In the genomic region with DNA sequence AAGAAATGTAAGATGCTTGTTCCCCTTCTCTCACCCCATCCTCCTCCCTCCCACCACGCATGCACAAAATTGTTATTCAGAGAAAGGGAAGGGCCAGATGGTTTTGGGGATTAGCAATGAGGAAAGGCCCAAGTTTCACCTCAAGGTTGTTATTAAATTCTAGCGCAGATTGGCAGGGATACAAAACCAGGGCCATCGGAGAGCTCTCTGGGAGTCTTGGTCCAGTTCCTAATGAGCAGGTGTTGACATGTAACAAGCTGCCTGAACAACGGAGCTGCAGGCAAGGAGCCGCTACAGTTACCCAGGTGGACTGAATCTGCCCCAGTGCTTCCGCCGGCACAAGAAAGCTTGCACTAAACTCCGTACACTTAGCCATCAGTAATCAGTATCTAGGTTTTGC, we compare ENCODE assay signal across 14 cellular contexts. TPM values are rescaled to one million over a fixed set of nuclear protein-coding genes. Genes with fewer than 3 reads are reported as not detected.
DNase-seq lines count a peak whose midpoint lies in the region; ATAC-seq, FAIRE-seq and TF ChIP-seq lines count a peak whose summit lies in the region.
"Had no signal": no experiment of that assay in that cellular context is flagged by ENCODE, and none has a peak within 500 bp of the region (broad histone marks: within the 10 kb centered on the region; RNA-seq: fewer than 3 reads in every experiment).

No MANE protein-coding gene starts in this region.

- H4K5ac ChIP-seq in IMR-90 (ENCODE audit: low read depth, low read length): no peak overlapping the region

- TF ChIP-seq CTCF in IMR-90 (conservative IDR thresholded peaks at IDR 0.05; ENCODE audit: low read depth, low read length) (no peak), WERI-Rb-1 (IDR thresholded peaks at IDR 0.05; ENCODE audit: low read depth, low read length) (no peak), testis (IDR thresholded peaks at IDR 0.05) (no peak), kidney (IDR thresholded peaks at IDR 0.05; ENCODE audit: borderline replicate concordance, extremely low read depth, insufficient read depth) (no peak)

- H2BK120ac ChIP-seq in IMR-90 (ENCODE audit: low read depth, low read length): 0 out of 2 replicates have a peak overlapping the region, but pooled peaks have one; percentile 13
- no peak overlapping the region for H2BK120ac ChIP-seq in trophoblast cell (ENCODE audit: insufficient read depth, low read length, poor library complexity)

- no peak for DNase-seq in IMR-90
- DNase-seq in NCI-H2171 treated with DMSO at 0.1 percent for 48 hours (lab: John Stamatoyannopoulos, UW): peak; percentile 91
- DNase-seq in WERI-Rb-1: peak; percentile 33
- no peak for DNase-seq in trophoblast cell
- no peak for DNase-seq in testis
- DNase-seq in kidney: no peak
- DNase-seq in RCC 7860 (ENCODE audit: low spot score): no peak
- DNase-seq: activated gamma-delta T cell treated with Interleukin-2 at 50 U/mL for 16 hours; CD8-positive, alpha-beta memory T cell; head of caudate nucleus; NCI-H510A; nucleus accumbens; SIG-M5 had no signal

- no peaks in the 10 kb centered on the region for H4K20me1 ChIP-seq in IMR-90 (ENCODE audit: insufficient read depth, low read length)

- no peaks in the 10 kb centered on the region for H3K36me3 ChIP-seq in IMR-90 (ENCODE audit: control insufficient read depth, insufficient read depth, low read length)
- H3K36me3 ChIP-seq in WERI-Rb-1: no peaks in the 10 kb centered on the region
- no peaks in the 10 kb centered on the region for H3K36me3 ChIP-seq in trophoblast cell (ENCODE audit: control insufficient read depth in 1 of 2, insufficient read depth in 2 of 2, low read length in 2 of 2)
- no peaks in the 10 kb centered on the region for H3K36me3 ChIP-seq in testis (ENCODE audit: low read depth, missing control alignments)
- no peaks in the 10 kb centered on the region for H3K36me3 ChIP-seq in kidney (ENCODE audit: control insufficient read depth in 1 of 2, insufficient read depth in 2 of 2, low read length in 2 of 2)
- H3K36me3 ChIP-seq: suprapubic skin had no signal

- H3K4me3 ChIP-seq in IMR-90 (ENCODE audit: insufficient read depth, low read depth, low read length): no peak overlapping the region
- H3K4me3 ChIP-seq in WERI-Rb-1 (ENCODE audit: low read depth, low read length): no peak overlapping the region
- H3K4me3 ChIP-seq in trophoblast cell (ENCODE audit: low read depth, low read length): no peak overlapping the region
- H3K4me3 ChIP-seq in testis: no peak overlapping the region
- H3K4me3 ChIP-seq in kidney (ENCODE audit: low read length in 2 of 2): no peak overlapping the region
- H3K4me3 ChIP-seq: suprapubic skin had no signal

- dilution Hi-C loops in IMR-90 (cut with HindIII; ENCODE audit: low sequenced_read_pairs, unreplicated experiment): no loop called here

- no peak for TF ChIP-seq RAD21 in IMR-90 (IDR thresholded peaks at IDR 0.05; ENCODE audit: low read length)

- H4K8ac ChIP-seq in IMR-90 (ENCODE audit: low read depth in 2 of 2, low read length in 2 of 2) (no peak overlapping the region), trophoblast cell (ENCODE audit: low read depth, low read length) (no peak overlapping the region)

- TF ChIP-seq POLR2A in IMR-90 (IDR thresholded peaks at IDR 0.05; ENCODE audit: low read depth, low read length) (no peak), testis (IDR thresholded peaks at IDR 0.05) (no peak)

- FAIRE-seq in kidney (lab: Jason Lieb, UNC): no peak
- FAIRE-seq in RCC 7860 (lab: Jason Lieb, UNC): no peak

- H3K4me2 ChIP-seq in IMR-90 (ENCODE audit: low read depth, low read length) (no peak overlapping the region), trophoblast cell (ENCODE audit: low read length) (no peak overlapping the region)

- no peak overlapping the region for H3K4ac ChIP-seq in IMR-90 (ENCODE audit: low read depth, low read length)
- H3K4ac ChIP-seq in trophoblast cell (ENCODE audit: low read depth, low read length): no peak overlapping the region

- H3K4me1 ChIP-seq in IMR-90 (ENCODE audit: control insufficient read depth, insufficient read depth, low read length) (peaks cover 4% of the 10 kb centered on the region), trophoblast cell (ENCODE audit: control insufficient read depth in 1 of 2, insufficient read depth in 2 of 2, low read length in 2 of 2) (peaks cover 3 to 4% of the 10 kb centered on the region in 2 experiments), testis (no peaks in the 10 kb centered on the region), kidney (ENCODE audit: control insufficient read depth in 1 of 2, insufficient read depth in 1 of 2, low read depth in 1 of 2, low read length in 2 of 2) (no peaks in the 10 kb centered on the region)

- intact Hi-C loops in IMR-90 (cut with micrococcal nuclease) (no loop called here), testis (cut with DNase I; ENCODE audit: low total_unique reads) (no loop called here), kidney (cut with DNase I) (no loop called here)

- CTCF ChIA-PET in IMR-90 (lab: Yijun Ruan, JAX): interaction anchor here (0.7 kb wide), 1 partner anchor 11 kb away, joined by 3 read pairs; no protein-coding TSS in a partner anchor

- H2BK20ac ChIP-seq in IMR-90 (ENCODE audit: low read depth, low read length): no peak overlapping the region

- no peak overlapping the region for H4K12ac ChIP-seq in trophoblast cell (ENCODE audit: low read depth, low read length)

- no peak overlapping the region for H2BK15ac ChIP-seq in IMR-90 (ENCODE audit: low read depth, low read length)

- ATAC-seq in IMR-90 (ENCODE audit: low read depth): no peak

- WGBS in IMR-90 (ENCODE audit: extremely low coverage in 2 of 2, insufficient read length in 1 of 2), 2 experiments: 38% methylated on average over 3 of the region's 8 CpGs; no CpG with 5 or more reads in 1 of the 2 experiments
- WGBS in trophoblast cell (ENCODE audit: extremely low coverage, insufficient coverage, insufficient read length): no CpG with 5 or more reads among the region's 8 CpGs
- WGBS in testis, 2 donors: 47 to 52% methylated on average over 8 of the region's 8 CpGs

- H3K79me1 ChIP-seq in IMR-90 (ENCODE audit: low read depth in 1 of 2, low read length in 2 of 2) (no peaks in the 10 kb centered on the region), trophoblast cell (ENCODE audit: low read length) (no peaks in the 10 kb centered on the region)

- POLR2A ChIA-PET in IMR-90 (lab: Charles Lee; ENCODE audit: unreplicated experiment): no interaction called here

- in situ Hi-C loops in IMR-90 (cut with MboI; ENCODE audit: low sequenced_read_pairs): no loop called here

- H3K14ac ChIP-seq in IMR-90 (replicated peaks; ENCODE audit: low read depth, low read length): no peak overlapping the region
- H3K14ac ChIP-seq in trophoblast cell (ENCODE audit: low read length): no peak overlapping the region

- H3K27ac ChIP-seq in IMR-90 (ENCODE audit: insufficient read depth, low read length): no peak overlapping the region
- no peak overlapping the region for H3K27ac ChIP-seq in WERI-Rb-1
- H3K27ac ChIP-seq in trophoblast cell (ENCODE audit: low read depth, low read length): no peak overlapping the region
- no peak overlapping the region for H3K27ac ChIP-seq in testis
- no peak overlapping the region for H3K27ac ChIP-seq in kidney (ENCODE audit: low read depth in 2 of 2, low read length in 2 of 2)
- H3K27ac ChIP-seq: suprapubic skin had no signal

- H4K91ac ChIP-seq in IMR-90 (ENCODE audit: insufficient read depth, low read depth, low read length) (no peak overlapping the region), trophoblast cell (ENCODE audit: low read depth, low read length) (no peak overlapping the region)

- H3K23ac ChIP-seq in IMR-90 (ENCODE audit: low read depth, low read length) (no peak overlapping the region), trophoblast cell (ENCODE audit: low read length) (no peak overlapping the region)

- H2AFZ ChIP-seq in IMR-90 (replicated peaks; ENCODE audit: low read length, poor library complexity) (peak overlapping the region; percentile 68), trophoblast cell (ENCODE audit: insufficient read depth, low read length, poor library complexity) (peak overlapping the region; percentile 28)

- BruUV-seq in IMR-90 (replicated peaks; lab: Mats Ljungman, UMichigan): no TSS peak

- H3K9me3 ChIP-seq in IMR-90 (ENCODE audit: control insufficient read depth, insufficient read depth, low read length) (peaks cover 3% of the 10 kb centered on the region), WERI-Rb-1 (ENCODE audit: severe bottlenecking) (no peaks in the 10 kb centered on the region), trophoblast cell (ENCODE audit: insufficient read depth, low read depth, low read length) (no peaks in the 10 kb centered on the region), testis (no peaks in the 10 kb centered on the region), kidney (ENCODE audit: control insufficient read depth in 1 of 2, low read length in 2 of 2) (no peaks in the 10 kb centered on the region)
- H3K9me3 ChIP-seq: suprapubic skin had no signal

- no peak overlapping the region for H3K56ac ChIP-seq in IMR-90 (ENCODE audit: extremely low read depth, insufficient read depth, low read length)

- no peak overlapping the region for H3K9ac ChIP-seq in IMR-90 (ENCODE audit: low read depth, low read length)
- H3K9ac ChIP-seq in trophoblast cell (ENCODE audit: low read length): no peak overlapping the region
- no peak overlapping the region for H3K9ac ChIP-seq in kidney (ENCODE audit: low read length in 2 of 2)

- no peak overlapping the region for H2BK12ac ChIP-seq in trophoblast cell (ENCODE audit: low read length)

- H3K27me3 ChIP-seq in IMR-90 (ENCODE audit: control insufficient read depth, insufficient read depth, low read length): no peaks in the 10 kb centered on the region
- no peaks in the 10 kb centered on the region for H3K27me3 ChIP-seq in WERI-Rb-1 (ENCODE audit: insufficient read depth, low read depth, severe bottlenecking)
- no peaks in the 10 kb centered on the region for H3K27me3 ChIP-seq in trophoblast cell (ENCODE audit: insufficient read depth, low read length)
- H3K27me3 ChIP-seq in testis: no peaks in the 10 kb centered on the region
- H3K27me3 ChIP-seq: suprapubic skin had no signal

- H3K79me2 ChIP-seq in trophoblast cell (ENCODE audit: control insufficient read depth, insufficient read depth, low read length, poor library complexity): no peaks in the 10 kb centered on the region

- H2AK5ac ChIP-seq in IMR-90 (ENCODE audit: low read depth, low read length) (0 out of 2 replicates have a peak overlapping the region, but pooled peaks have one; percentile 4), trophoblast cell (ENCODE audit: low read length) (no peak overlapping the region)

- no peaks in the 10 kb centered on the region for H3K9me1 ChIP-seq in IMR-90 (ENCODE audit: insufficient read depth, low read length)

- H2AK9ac ChIP-seq in IMR-90 (replicated peaks; ENCODE audit: low read depth, low read length, poor library complexity): no peak overlapping the region

- H2BK5ac ChIP-seq in IMR-90 (ENCODE audit: low read depth, low read length, poor library complexity, severe bottlenecking) (no peak overlapping the region), trophoblast cell (ENCODE audit: low read depth, low read length, poor library complexity) (no peak overlapping the region)

- H3K18ac ChIP-seq in IMR-90 (ENCODE audit: low read depth, low read length) (no peak overlapping the region), trophoblast cell (ENCODE audit: low read length) (no peak overlapping the region)

RNA-seq across cellular contexts. Expression of gene ANK3, which starts 9.7 kb away (rescaled TPM):
- total RNA-seq in IMR-90 (2012; rRNA removed) (1.7 and 1.8 TPM in 2 replicates), testis (10 to 100 TPM; 38.6 to 39.9 TPM), kidney (214 TPM)
- polyA plus RNA-seq in IMR-90 (2012; rRNA removed) (0.55 and 0.63 TPM in 2 replicates), testis (ENCODE audit: insufficient read depth, low read depth, low replicate concordance) (23.5 TPM), kidney (ENCODE audit: insufficient read depth, low read depth, low replicate concordance) (38.2 TPM)
- polyA plus RNA-seq in IMR-90 (2012; cell fraction: cytosol; rRNA removed): 0.11 and 0.47 TPM in 2 replicates
- polyA plus RNA-seq in IMR-90 (2012; cell fraction: nucleus; rRNA removed; ENCODE audit: low replicate concordance): 0.18 and 1.1 TPM in 2 replicates
- 59.8 and 70.8 TPM in 2 replicates for polyA plus RNA-seq in trophoblast cell (2013)

Comparison
In these comparisons a context has a peak if more than half of its experiments do, and no peak if none do; other contexts are left out.
1. DNase-seq: peak in NCI-H2171 treated with DMSO at 0.1 percent for 48 hours (single experiment) and WERI-Rb-1 (single experiment); none in IMR-90 (single experiment), trophoblast cell (0 of 2), testis (single experiment), kidney (single experiment) and RCC 7860 (single experiment).
2. RNA of gene ANK3, which starts 9.7 kb away (total RNA-seq): 214 TPM in kidney (single experiment) and 38.6 to 39.9 TPM in testis; 1.7 to 1.8 TPM in IMR-90; every median in the first group is over 10 times any median in the second.